20 cellular contexts compared by ENCODE assay signal in genomic region chr4:137543198-137543597, GRCh38. TPM values are rescaled to one million over a fixed set of nuclear protein-coding genes. Genes with fewer than 3 reads are reported as not detected.
DNase-seq lines count a peak whose midpoint lies in the region; ATAC-seq and TF ChIP-seq lines count a peak whose summit lies in the region.
"Had no signal": no experiment of that assay in that cellular context is flagged by ENCODE, and none has a peak within 500 bp of the region (broad histone marks: within the 10 kb centered on the region; RNA-seq: fewer than 3 reads in every experiment).

No MANE protein-coding gene starts in this region.

- no peak overlapping the region for H3K23ac ChIP-seq in neuronal stem cell (ENCODE audit: low read depth, low read length, poor library complexity)

- no peaks in the 10 kb centered on the region for H4K20me1 ChIP-seq in hepatocyte (ENCODE audit: insufficient read depth, poor library complexity, severe bottlenecking)

- no peaks in the 10 kb centered on the region for H3K9me2 ChIP-seq in hepatocyte (replicated peaks; ENCODE audit: insufficient read depth)

- POLR2A ChIA-PET in Panc1 (lab: Charles Lee), result no interaction called here

- H2AFZ ChIP-seq in neuronal stem cell (ENCODE audit: low read length), result no peak overlapping the region
- H2AFZ ChIP-seq in hepatocyte, result no peak overlapping the region

- H2BK12ac ChIP-seq in neuronal stem cell (ENCODE audit: low read length), result no peak overlapping the region

- CTCF ChIA-PET in Panc1 (lab: Charles Lee), result no interaction called here

- no peak overlapping the region for H3K4ac ChIP-seq in neuronal stem cell (ENCODE audit: low read length)

- H3K36me3 ChIP-seq in Panc1 (ENCODE audit: control insufficient read depth, insufficient read depth, low read length) (no peaks in the 10 kb centered on the region), neuronal stem cell (replicated peaks in 1 of 2; ENCODE audit: control insufficient read depth in 2 of 2, insufficient read depth in 2 of 2, low read length in 2 of 2) (no peaks in the 10 kb centered on the region), prostate gland (no peaks in the 10 kb centered on the region), hepatocyte (replicated peaks; ENCODE audit: insufficient read depth, low read depth) (no peaks in the 10 kb centered on the region)
- H3K36me3 ChIP-seq: cardiac muscle cell, heart right ventricle, upper lobe of right lung had no signal

- BruUV-seq in Panc1 (replicated peaks; lab: Mats Ljungman, UMichigan), result no TSS peak

- H3K27me3 ChIP-seq in Panc1 (ENCODE audit: control insufficient read depth, insufficient read depth, low read length), result no peaks in the 10 kb centered on the region
- H3K27me3 ChIP-seq in neuronal stem cell (ENCODE audit: control insufficient read depth in 3 of 3, insufficient read depth in 3 of 3, low read depth in 1 of 3, low read length in 3 of 3), result no peaks in the 10 kb centered on the region
- H3K27me3 ChIP-seq in prostate gland (replicated peaks; ENCODE audit: insufficient read depth), result no peaks in the 10 kb centered on the region
- no peaks in the 10 kb centered on the region for H3K27me3 ChIP-seq in hepatocyte
- H3K27me3 ChIP-seq: cardiac muscle cell, heart right ventricle, upper lobe of right lung had no signal

- H3K9ac ChIP-seq in neuronal stem cell (ENCODE audit: low read depth, low read length, poor library complexity), result no peak overlapping the region

- no peaks in the 10 kb centered on the region for H3K9me3 ChIP-seq in Panc1 (ENCODE audit: control insufficient read depth, insufficient read depth, low read depth, low read length)
- H3K9me3 ChIP-seq in neuronal stem cell (replicated peaks in 1 of 2; ENCODE audit: control insufficient read depth in 2 of 2, insufficient read depth in 1 of 2, low read depth in 1 of 2, low read length in 2 of 2), result peaks cover 0 to 2% of the 10 kb centered on the region in 2 donors
- H3K9me3 ChIP-seq in prostate gland, result no peaks in the 10 kb centered on the region
- H3K9me3 ChIP-seq in hepatocyte (ENCODE audit: low read depth), result no peaks in the 10 kb centered on the region
- H3K9me3 ChIP-seq: heart right ventricle, psoas muscle, upper lobe of right lung had no signal

- intact Hi-C loops in Panc1 (cut with micrococcal nuclease; ENCODE audit: unreplicated experiment) (no loop called here), prostate gland (cut with DNase I) (no loop called here)

- no peak overlapping the region for H2BK120ac ChIP-seq in neuronal stem cell (ENCODE audit: low read depth, low read length)

- DNase-seq in DMS 273 treated with DMSO at 0.1 percent for 48 hours (lab: John Stamatoyannopoulos, UW) (peak; percentile 23), Panc1 (ENCODE audit: low read depth, low spot score) (no peak), iPS DF 4.7 (ENCODE audit: extremely low read depth, low spot score) (peak; percentile 83), neuronal stem cell (ENCODE audit: low spot score) (peak; percentile 61), NCI-H187 treated with DMSO at 0.1 percent for 48 hours (lab: John Stamatoyannopoulos, UW) (no peak), prostate gland (ENCODE audit: low spot score) (no peak), MV-4-11 (lab: John Stamatoyannopoulos, UW) (no peak), hepatocyte (ENCODE audit: low spot score) (no peak)
- DNase-seq: activated naive CD8-positive, alpha-beta T cell treated with anti-CD3 and anti-CD28 coated beads, Interleukin-2, amount 50 U/mL, for 24 hours; CD4-positive, alpha-beta T cell; DMS79 treated with DMSO at 0.1 percent for 48 hours; heart right ventricle; left ventricle myocardium superior; NCI-H1417 treated with DMSO at 0.1 percent for 48 hours; NK-92 treated with Interleukin-12 subunit alpha and Interleukin-12 subunit beta, amount 100 ng/mL, for 24 hours; psoas muscle; stimulated activated naive CD4-positive, alpha-beta T cell treated with Interleukin-2 at 50 U/mL for 16 hours; upper lobe of right lung had no signal

- no peaks in the 10 kb centered on the region for H3K79me1 ChIP-seq in neuronal stem cell (ENCODE audit: low read depth, low read length)

- WGBS in neuronal stem cell (ENCODE audit: extremely low coverage in 2 of 2, insufficient read length in 2 of 2, insufficient replicate concordance in 1 of 2), 2 donors, result no CpG with 5 or more reads among the region's 2 CpGs
- WGBS in prostate gland, result 71% methylated on average over 2 of the region's 2 CpGs
- 79% methylated on average over 2 of the region's 2 CpGs for WGBS in hepatocyte (ENCODE audit: low lambda C conversion rate, missing lambda C conversion rate)

- H2BK15ac ChIP-seq in neuronal stem cell (ENCODE audit: low read length), result no peak overlapping the region

- H3K18ac ChIP-seq in neuronal stem cell (ENCODE audit: low read length), result no peak overlapping the region

- no peak for TF ChIP-seq POLR2A in prostate gland (IDR thresholded peaks at IDR 0.05)

- in situ Hi-C loops in Panc1 (cut with HindIII; ENCODE audit: low pct_unique_long_range_greater_than_20kb, low sequenced_read_pairs), result no loop called here

- H3K4me3 ChIP-seq in Panc1 (ENCODE audit: low read depth in 2 of 2, low read length in 2 of 2) (no peak overlapping the region), neuronal stem cell (ENCODE audit: low read length in 2 of 2) (no peak overlapping the region), prostate gland (no peak overlapping the region), hepatocyte (no peak overlapping the region)
- H3K4me3 ChIP-seq: cardiac muscle cell had no signal

- H3K27ac ChIP-seq in Panc1 (ENCODE audit: low read length), result peak overlapping the region; percentile 34; the same call in 1 of the 2 replicates
- peak overlapping the region; percentile 81 for H3K27ac ChIP-seq in neuronal stem cell (replicated peaks; ENCODE audit: low read length)
- H3K27ac ChIP-seq in prostate gland, result peak overlapping the region in 1 of 2 donors; percentile 20
- H3K27ac ChIP-seq in hepatocyte, result no peak overlapping the region
- H3K27ac ChIP-seq: cardiac muscle cell, psoas muscle, upper lobe of right lung had no signal

- H3K4me2 ChIP-seq in neuronal stem cell (ENCODE audit: insufficient read depth, low read length, poor library complexity, severe bottlenecking) (no peak overlapping the region), hepatocyte (no peak overlapping the region)

- no peak overlapping the region for H4K8ac ChIP-seq in neuronal stem cell (ENCODE audit: low read depth, low read length)

- no peak for ATAC-seq in Panc1
- ATAC-seq: activated naive CD8-positive, alpha-beta T cell treated with anti-CD3 and anti-CD28 coated beads, Interleukin-2, amount 50 U/mL, for 24 hours; activated T-helper 17 cell treated with anti-CD3 and anti-CD28 coated beads, Interleukin-2, amount 50 U/mL, for 72 hours; heart right ventricle; psoas muscle; upper lobe of right lung had no signal

- peaks cover 4% of the 10 kb centered on the region; the same call in 1 of the 2 replicates for H3K4me1 ChIP-seq in Panc1 (ENCODE audit: control insufficient read depth, insufficient read depth, low read length)
- peaks cover 14 to 47% of the 10 kb centered on the region in 2 donors for H3K4me1 ChIP-seq in neuronal stem cell (ENCODE audit: control insufficient read depth in 2 of 2, insufficient read depth in 1 of 2, low read depth in 1 of 2, low read length in 2 of 2)
- no peaks in the 10 kb centered on the region for H3K4me1 ChIP-seq in prostate gland (replicated peaks)
- H3K4me1 ChIP-seq in hepatocyte (ENCODE audit: insufficient read depth), result no peaks in the 10 kb centered on the region
- H3K4me1 ChIP-seq: upper lobe of right lung had no signal

- no peak overlapping the region for H3K14ac ChIP-seq in neuronal stem cell (ENCODE audit: low read length)

- no peak overlapping the region for H2AK5ac ChIP-seq in neuronal stem cell (ENCODE audit: low read depth, low read length)

- H2BK5ac ChIP-seq in neuronal stem cell (ENCODE audit: low read length), result no peak overlapping the region

- no peak overlapping the region for H4K91ac ChIP-seq in neuronal stem cell (ENCODE audit: low read depth, low read length, poor library complexity)

- no peak for TF ChIP-seq CTCF in Panc1 (IDR thresholded peaks at IDR 0.05)
- no peak for TF ChIP-seq CTCF in prostate gland (IDR thresholded peaks at IDR 0.05)
- TF ChIP-seq CTCF in hepatocyte (IDR thresholded peaks at IDR 0.05; ENCODE audit: poor library complexity), result no peak

- no peaks in the 10 kb centered on the region for H3K79me2 ChIP-seq in hepatocyte

RNA-seq across cellular contexts. Expression of gene PCDH18, which starts 10.9 kb away (rescaled TPM):
- 10.8 TPM for total RNA-seq in Panc1 (2021; ENCODE audit: unreplicated experiment)
- 10.2 TPM for polyA plus RNA-seq in Panc1 (2012; ENCODE audit: insufficient read length)
- 30.2 TPM for polyA plus RNA-seq in neuronal stem cell (2013, experiment 1 of 2)
- polyA plus RNA-seq in neuronal stem cell (2013, experiment 2 of 2), result 30.2 TPM
- total RNA-seq in prostate gland, result 10 to 100 TPM; 12.3 to 28.0 TPM
- 70.9 and 73.4 TPM in 2 replicates for total RNA-seq in hepatocyte
- polyA plus RNA-seq in hepatocyte, result 15.1 and 17.2 TPM in 2 replicates
- total RNA-seq: activated T-helper 17 cell treated with anti-CD3 and anti-CD28 coated beads, Interleukin-2, amount 50 U/mL, for 72 hours; CD4-positive, alpha-beta T cell had no signal

Comparison
In these comparisons a context has a peak if more than half of its experiments do, and no peak if none do; other contexts are left out.
1. DNase-seq: peak in DMS 273 treated with DMSO at 0.1 percent for 48 hours (single experiment), iPS DF 4.7 (single experiment) and neuronal stem cell (single experiment); none in Panc1 (single experiment), NCI-H187 treated with DMSO at 0.1 percent for 48 hours (single experiment), prostate gland (single experiment), MV-4-11 (single experiment) and hepatocyte (single experiment).